In the genomic region with DNA sequence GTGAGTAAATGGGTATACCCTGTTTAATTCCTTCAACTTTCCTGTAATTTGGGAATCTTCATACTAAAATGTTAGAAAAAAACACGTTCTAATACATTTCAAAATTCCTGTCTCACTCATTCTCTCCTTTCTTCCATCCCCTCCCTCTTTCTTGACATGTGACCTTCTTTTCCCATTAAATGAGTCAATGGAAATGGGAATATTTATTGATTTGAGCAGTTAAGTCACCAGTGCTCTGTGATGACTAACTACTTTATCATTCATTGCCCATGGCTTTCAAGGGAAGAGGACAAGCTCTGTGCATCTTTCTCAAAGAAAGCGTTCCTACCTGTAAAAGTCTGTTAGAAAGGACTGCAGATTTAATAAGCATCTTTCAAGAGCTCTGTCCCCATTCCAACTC, we compare ENCODE assay signal across 13 cellular contexts.
DNase-seq lines count a peak whose midpoint lies in the region; ATAC-seq and TF ChIP-seq lines count a peak whose summit lies in the region.
"Had no signal": no experiment of that assay in that cellular context is flagged by ENCODE, and none has a peak within 500 bp of the region (broad histone marks: within the 10 kb centered on the region; RNA-seq: fewer than 3 reads in every experiment).

No MANE protein-coding gene starts in this region.

- TF ChIP-seq CTCF in natural killer cell (IDR thresholded peaks at IDR 0.05), result no peak
- TF ChIP-seq CTCF in nephron progenitor cell (IDR thresholded peaks at IDR 0.05), result no peak

- H3K9me3 Mint-ChIP-seq in natural killer cell (no peaks in the 10 kb centered on the region), T-cell (peaks cover 0 to 6% (median 0%) of the 10 kb centered on the region in 3 donors), nephron progenitor cell (peaks cover 10% of the 10 kb centered on the region)
- H3K9me3 Mint-ChIP-seq in natural killer cell treated with Interleukin-12 subunit alpha and Interleukin-12 subunit beta and Interleukin-15 and Interleukin-18, amount 100 ng/mL, for 72 hours, result no peaks in the 10 kb centered on the region

- H3K27me3 Mint-ChIP-seq in natural killer cell (ENCODE audit: low read depth in 2 of 2) (peaks cover 0 to 8% of the 10 kb centered on the region in 2 donors), T-cell (no peaks in the 10 kb centered on the region), nephron progenitor cell (ENCODE audit: low read depth, poor library complexity) (peaks cover 9% of the 10 kb centered on the region)
- H3K27me3 Mint-ChIP-seq in natural killer cell treated with Interleukin-12 subunit alpha and Interleukin-12 subunit beta and Interleukin-15 and Interleukin-18, amount 100 ng/mL, for 72 hours, result peaks cover 0 to 16% of the 10 kb centered on the region in 2 donors

- H3K36me3 Mint-ChIP-seq in natural killer cell (no peaks in the 10 kb centered on the region), T-cell (no peaks in the 10 kb centered on the region), nephron progenitor cell (ENCODE audit: low read depth) (peaks cover 4% of the 10 kb centered on the region)
- no peaks in the 10 kb centered on the region for H3K36me3 Mint-ChIP-seq in natural killer cell treated with Interleukin-12 subunit alpha and Interleukin-12 subunit beta and Interleukin-15 and Interleukin-18, amount 100 ng/mL, for 72 hours

- CTCF ChIA-PET in T-cell (lab: Charles Lee), result no interaction called here

- DNase-seq in natural killer cell (no peak), T-cell (no peak), kidney tubule cell (ENCODE audit: low spot score) (peak; percentile 76), T-helper 1 cell (no peak), nephron progenitor cell (no peak), DMS79 (lab: John Stamatoyannopoulos, UW) (no peak)
- no peak for DNase-seq in natural killer cell treated with Interleukin-12 subunit alpha and Interleukin-12 subunit beta and Interleukin-15 and Interleukin-18, amount 100 ng/mL, for 72 hours (ENCODE audit: low spot score)
- DNase-seq in activated CD8-positive, alpha-beta memory T cell treated with anti-CD3 and anti-CD28 coated beads for 24 hours, result no peak
- DNase-seq: activated CD4-positive, alpha-beta T cell treated with anti-CD3 and anti-CD28 coated beads, Interleukin-2, amount 50 U/mL, for 48 hours; NCI-H2081; retina; SHP77 treated with DMSO at 0.1 percent for 48 hours had no signal

- H3K4me3 Mint-ChIP-seq in natural killer cell (no peak overlapping the region), T-cell (no peak overlapping the region), nephron progenitor cell (no peak overlapping the region)
- H3K4me3 Mint-ChIP-seq in natural killer cell treated with Interleukin-12 subunit alpha and Interleukin-12 subunit beta and Interleukin-15 and Interleukin-18, amount 100 ng/mL, for 72 hours, result no peak overlapping the region
- H3K4me3 Mint-ChIP-seq: activated T-helper 1 cell treated with anti-CD3 and anti-CD28 coated beads, Interleukin-12 subunit alpha, Interleukin-12 subunit beta, Interleukin-2, Interleukin-4 antibody, amounts not matched to agents 30 ng/mL and 10 ng/mL and 1 ng/mL, durations not matched to agents 14 hours and 24 hours and 36 hours had no signal

- intact Hi-C loops in natural killer cell (cut with micrococcal nuclease), result no loop called here

- H3K4me1 Mint-ChIP-seq in natural killer cell (peaks cover 27 to 32% of the 10 kb centered on the region in 2 donors), T-cell (peaks cover 31 to 59% (median 36%) of the 10 kb centered on the region in 3 donors), nephron progenitor cell (peaks cover 7% of the 10 kb centered on the region)
- H3K4me1 Mint-ChIP-seq in natural killer cell treated with Interleukin-12 subunit alpha and Interleukin-12 subunit beta and Interleukin-15 and Interleukin-18, amount 100 ng/mL, for 72 hours (ENCODE audit: low read depth in 2 of 2), result peaks cover 11 to 18% of the 10 kb centered on the region in 2 donors

- ATAC-seq in natural killer cell (no peak), T-cell (replicated peaks in 1 of 4) (no peak)
- no peak for ATAC-seq in natural killer cell treated with Interleukin-12 subunit alpha and Interleukin-12 subunit beta and Interleukin-15 and Interleukin-18, amount 100 ng/mL, for 72 hours

- POLR2A ChIA-PET in T-cell (lab: Charles Lee), result interaction anchor here in 1 of 2 donors (0.7 kb wide), 1 partner anchor 155 kb away, joined by 3 read pairs; no protein-coding TSS in a partner anchor

- H3K27ac Mint-ChIP-seq in natural killer cell, result peak overlapping the region; percentile 80 to 86
- no peak overlapping the region for H3K27ac Mint-ChIP-seq in natural killer cell treated with Interleukin-12 subunit alpha and Interleukin-12 subunit beta and Interleukin-15 and Interleukin-18, amount 100 ng/mL, for 72 hours
- peak overlapping the region; percentile 66 to 74 for H3K27ac Mint-ChIP-seq in T-cell
- no peak overlapping the region for H3K27ac Mint-ChIP-seq in nephron progenitor cell
- H3K27ac Mint-ChIP-seq: activated T-helper 1 cell treated with anti-CD3 and anti-CD28 coated beads, Interleukin-12 subunit alpha, Interleukin-12 subunit beta, Interleukin-2, Interleukin-4 antibody, amounts not matched to agents 30 ng/mL and 10 ng/mL and 1 ng/mL, durations not matched to agents 14 hours and 24 hours and 36 hours had no signal

Comparison
In these comparisons a context has a peak if more than half of its experiments do, and no peak if none do; other contexts are left out.
1. H3K27ac Mint-ChIP-seq: peak in natural killer cell (2 of 2) and T-cell (2 of 2); none in natural killer cell treated with Interleukin-12 subunit alpha and Interleukin-12 subunit beta and Interleukin-15 and Interleukin-18, amount 100 ng/mL, for 72 hours (0 of 2) and nephron progenitor cell (single experiment).